Comparison of ENCODE assay signal across 1 cellular context in the genomic region with DNA sequence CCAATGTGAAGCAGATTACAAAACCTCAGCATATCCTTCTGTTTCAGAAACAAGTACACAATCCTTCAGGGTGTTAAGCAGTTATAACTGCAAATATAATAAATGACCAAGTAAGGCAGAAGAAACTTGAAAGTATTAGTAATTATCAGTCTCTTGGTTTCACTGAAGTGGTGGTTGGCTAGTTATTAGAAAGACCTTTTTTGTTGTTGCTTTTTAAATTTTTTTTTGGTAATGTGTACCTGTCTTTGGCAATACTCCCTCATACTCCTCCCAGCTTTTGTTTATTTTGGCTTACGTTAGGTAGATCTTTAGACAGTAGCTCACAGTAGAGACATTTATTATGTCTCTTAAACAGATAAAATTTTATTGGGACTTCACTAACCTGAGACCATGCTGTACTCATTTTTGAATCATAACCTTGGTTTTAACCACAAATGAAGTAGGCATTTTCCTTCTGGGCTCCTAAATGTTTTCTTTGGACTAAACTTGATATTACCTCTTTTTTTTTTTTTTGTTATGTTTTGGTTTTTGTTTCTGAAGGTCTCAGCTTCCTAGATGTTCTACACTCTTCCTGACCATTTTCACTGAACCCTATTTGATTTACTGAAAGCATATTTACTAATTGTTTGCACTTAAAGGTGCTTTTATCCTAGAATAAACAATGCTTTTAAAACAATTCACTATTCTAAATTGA.
TF ChIP-seq lines count a peak whose summit lies in the region.

No MANE protein-coding gene starts in this region.

TF ChIP-seq in HepG2, 621 proteins besides CTCF, POLR2A, EP300 and RAD21 (continued from another document):
- TF ChIP-seq, protein P1, sequence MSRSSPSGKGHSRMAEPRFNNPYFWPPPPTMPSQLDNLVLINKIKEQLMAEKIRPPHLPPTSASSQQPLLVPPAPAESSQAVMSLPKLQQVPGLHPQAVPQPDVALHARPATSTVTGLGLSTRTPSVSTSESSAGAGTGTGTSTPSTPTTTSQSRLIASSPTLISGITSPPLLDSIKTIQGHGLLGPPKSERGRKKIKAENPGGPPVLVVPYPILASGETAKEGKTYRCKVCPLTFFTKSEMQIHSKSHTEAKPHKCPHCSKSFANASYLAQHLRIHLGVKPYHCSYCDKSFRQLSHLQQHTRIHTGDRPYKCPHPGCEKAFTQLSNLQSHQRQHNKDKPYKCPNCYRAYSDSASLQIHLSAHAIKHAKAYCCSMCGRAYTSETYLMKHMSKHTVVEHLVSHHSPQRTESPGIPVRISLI (CRISPR knock-in tag; IDR thresholded peaks at IDR 0.05; ENCODE audit: borderline replicate concordance) = peak; percentile 66
- no peak for TF ChIP-seq ZFP41 (CRISPR knock-in tag; IDR thresholded peaks at IDR 0.05; ENCODE audit: borderline replicate concordance)
- TF ChIP-seq SETDB1 (CRISPR knock-in tag; IDR thresholded peaks at IDR 0.05; ENCODE audit: borderline replicate concordance) = no peak
- no peak for TF ChIP-seq MED13 (CRISPR knock-in tag; IDR thresholded peaks at IDR 0.05)
- no peak for TF ChIP-seq SOX13 (IDR thresholded peaks at IDR 0.05)
- TF ChIP-seq SOX13 (CRISPR knock-in tag; conservative IDR thresholded peaks at IDR 0.05 in 1 of 2, IDR thresholded peaks at IDR 0.05 in 1 of 2) = peak in 1 of 2 experiments; percentile 21; a peak in 1 of 4 replicates
- no peak for TF ChIP-seq ZNF20 (CRISPR knock-in tag; IDR thresholded peaks at IDR 0.05)
TF ChIP-seq in HepG2: peak in this region for 4.
